Comparison of ENCODE assay signal across 12 cellular contexts in the genomic region with DNA sequence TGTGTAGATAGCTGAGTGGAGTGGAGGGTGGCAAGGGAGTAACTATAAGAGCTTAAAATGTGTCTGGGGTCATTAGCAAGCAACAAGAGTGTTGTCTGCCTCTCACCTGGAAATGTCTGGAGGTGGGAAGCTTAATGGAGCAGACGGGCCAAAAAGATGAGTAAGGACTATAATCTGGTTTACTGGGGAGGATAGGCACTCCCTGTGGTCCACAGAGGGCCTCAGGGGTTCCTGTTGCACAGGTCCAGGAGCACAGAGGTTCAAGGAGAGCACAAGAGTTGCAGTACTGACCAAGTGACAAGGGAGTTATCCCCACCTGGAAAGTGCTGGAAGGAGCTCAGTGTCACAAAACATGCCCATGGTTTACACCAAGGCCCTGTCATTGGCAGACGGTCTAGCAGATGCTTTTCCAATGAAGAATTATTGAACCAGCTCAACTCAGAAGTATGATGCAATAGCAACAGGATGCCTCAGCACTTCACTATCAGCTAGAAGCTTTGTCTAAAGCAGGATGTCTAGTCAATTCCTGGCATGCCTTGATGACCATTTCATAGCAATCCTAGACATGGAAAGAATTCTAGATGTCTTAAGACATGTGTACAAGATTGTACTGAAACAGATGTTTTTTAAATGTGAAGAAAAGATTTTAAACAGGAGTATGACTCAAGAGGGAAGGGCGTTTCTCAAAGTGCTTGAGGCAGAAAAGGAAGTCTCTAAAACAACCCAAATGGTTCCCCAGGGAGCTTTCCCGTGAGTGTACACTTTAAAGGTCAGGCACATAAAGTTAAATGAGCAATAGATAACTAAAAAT.
DNase-seq lines count a peak whose midpoint lies in the region; ATAC-seq, FAIRE-seq and TF ChIP-seq lines count a peak whose summit lies in the region.
"Had no signal": no experiment of that assay in that cellular context is flagged by ENCODE, and none has a peak within 500 bp of the region (broad histone marks: within the 10 kb centered on the region; RNA-seq: fewer than 3 reads in every experiment).

No MANE protein-coding gene starts in this region.

- no peaks in the 10 kb centered on the region for H4K20me1 ChIP-seq in HepG2 (ENCODE audit: insufficient read depth, low read length)

- H3K4me3 ChIP-seq in HepG2 (replicated peaks in 1 of 3; ENCODE audit: insufficient read depth in 1 of 3, low read depth in 2 of 3, low read length in 3 of 3) (no peak overlapping the region), right lobe of liver (no peak overlapping the region), right cardiac atrium (ENCODE audit: low read length) (no peak overlapping the region)
- H3K4me3 ChIP-seq: cardiac muscle cell had no signal

- H3K4me2 ChIP-seq in HepG2 (ENCODE audit: low read depth, low read length) = no peak overlapping the region

- peaks cover 2% of the 10 kb centered on the region for H3K27me3 Mint-ChIP-seq in activated naive CD4-positive, alpha-beta T cell treated with anti-CD3 and anti-CD28 coated beads for 36 hours (ENCODE audit: low read depth)
- peaks cover 25% of the 10 kb centered on the region for H3K27me3 Mint-ChIP-seq in type B pancreatic cell
- H3K27me3 Mint-ChIP-seq in T-helper 17 cell = peaks cover 33% of the 10 kb centered on the region

- no peak for TF ChIP-seq RAD21 in HepG2 (CRISPR knock-in tag; IDR thresholded peaks at IDR 0.05)

- no peak overlapping the region for H3K27ac ChIP-seq in HepG2 (ENCODE audit: extremely low read length, insufficient read depth, low read length)
- H3K27ac ChIP-seq in right lobe of liver = no peak overlapping the region
- peak overlapping the region; percentile 36 for H3K27ac ChIP-seq in right cardiac atrium (ENCODE audit: low read length)
- H3K27ac ChIP-seq: cardiac muscle cell had no signal

- intact Hi-C loops in HepG2 (cut with micrococcal nuclease; ENCODE audit: unreplicated experiment) = loop anchor here (5.0 kb wide), 1 partner anchor 105 kb away; no protein-coding TSS in a partner anchor
- intact Hi-C loops in right lobe of liver (cut with DNase I) = no loop called here
- intact Hi-C loops in right cardiac atrium (cut with DNase I) = no loop called here
- intact Hi-C loops in activated naive CD4-positive, alpha-beta T cell treated with anti-CD3 and anti-CD28 coated beads for 36 hours (cut with micrococcal nuclease) = no loop called here

- H3K9me3 Mint-ChIP-seq in activated naive CD4-positive, alpha-beta T cell treated with anti-CD3 and anti-CD28 coated beads for 36 hours = no peaks in the 10 kb centered on the region
- no peaks in the 10 kb centered on the region for H3K9me3 Mint-ChIP-seq in type B pancreatic cell

- WGBS in HepG2 (ENCODE audit: low lambda C conversion rate) = 26% methylated on average over 4 of the region's 4 CpGs
- WGBS in right lobe of liver (ENCODE audit: insufficient coverage, low coverage, low lambda C conversion rate, missing lambda C conversion rate) = 34% methylated on average over 4 of the region's 4 CpGs
- 45% methylated on average over 4 of the region's 4 CpGs for WGBS in right cardiac atrium

- H2AFZ ChIP-seq in HepG2 (ENCODE audit: low read length) = peak overlapping the region; percentile 28

- in situ Hi-C loops in HepG2 (cut with HindIII; ENCODE audit: extremely low pct_ligation_motif_present, low pct_unique_long_range_greater_than_20kb) = no loop called here

- ATAC-seq in HepG2 = no peak
- ATAC-seq in right lobe of liver = no peak
- peak in 1 of 2 donors; percentile 85 for ATAC-seq in right cardiac atrium
- no peak for ATAC-seq in T-helper 17 cell

- peaks cover 2% of the 10 kb centered on the region for H3K4me1 Mint-ChIP-seq in activated naive CD4-positive, alpha-beta T cell treated with anti-CD3 and anti-CD28 coated beads for 36 hours (ENCODE audit: low read depth)
- H3K4me1 Mint-ChIP-seq in type B pancreatic cell (ENCODE audit: unreplicated experiment) (no peaks in the 10 kb centered on the region), T-helper 17 cell (no peaks in the 10 kb centered on the region)

- H3K4me3 Mint-ChIP-seq in activated naive CD4-positive, alpha-beta T cell treated with anti-CD3 and anti-CD28 coated beads for 36 hours = no peak overlapping the region
- no peak overlapping the region for H3K4me3 Mint-ChIP-seq in type B pancreatic cell
- no peak overlapping the region for H3K4me3 Mint-ChIP-seq in T-helper 17 cell

- H3K9ac ChIP-seq in HepG2 (ENCODE audit: insufficient read depth, low read depth, low read length) = no peak overlapping the region

- no TSS peak for BruUV-seq in HepG2 (replicated peaks; lab: Mats Ljungman, UMichigan)

- no peak for DNase-seq in HepG2 (ENCODE audit: low spot score)
- DNase-seq in right lobe of liver = no peak
- DNase-seq in astrocyte of the hippocampus (ENCODE audit: low read depth, low spot score) = peak; percentile 39
- peak in 1 of 3 donors; percentile 31 for DNase-seq in right cardiac atrium
- no peak for DNase-seq in activated naive CD4-positive, alpha-beta T cell treated with anti-CD3 and anti-CD28 coated beads for 36 hours
- DNase-seq in type B pancreatic cell (ENCODE audit: extremely low spot score, unreplicated experiment) = no peak
- no peak for DNase-seq in superior temporal gyrus (ENCODE audit: extremely low spot score)
- DNase-seq in T-helper 17 cell = no peak
- DNase-seq: activated CD4-positive, alpha-beta T cell treated with anti-CD3 and anti-CD28 coated beads for 1 hour; BE2C; H7 had no signal

- H3K27ac Mint-ChIP-seq in activated naive CD4-positive, alpha-beta T cell treated with anti-CD3 and anti-CD28 coated beads for 36 hours = no peak overlapping the region
- H3K27ac Mint-ChIP-seq in type B pancreatic cell = no peak overlapping the region
- no peak overlapping the region for H3K27ac Mint-ChIP-seq in T-helper 17 cell

- no peak for TF ChIP-seq POLR2A in HepG2 (IDR thresholded peaks at IDR 0.05; ENCODE audit: insufficient read depth in 1 of 2, low read depth in 2 of 2, low read length in 2 of 2)
- TF ChIP-seq POLR2A in right lobe of liver (IDR thresholded peaks at IDR 0.05) = no peak

- CTCF ChIA-PET in HepG2 (lab: Yijun Ruan, JAX; ENCODE audit: low intra/inter-chr PET ratio, low total read pairs) = no interaction called here
- CTCF ChIA-PET in activated naive CD4-positive, alpha-beta T cell treated with anti-CD3 and anti-CD28 coated beads for 36 hours (lab: Charles Lee) = no interaction called here

- no peaks in the 10 kb centered on the region for H3K9me3 ChIP-seq in HepG2 (ENCODE audit: low read length)
- no peaks in the 10 kb centered on the region for H3K9me3 ChIP-seq in right lobe of liver
- H3K9me3 ChIP-seq in right cardiac atrium (ENCODE audit: control insufficient read depth, low read length) = no peaks in the 10 kb centered on the region
- H3K9me3 ChIP-seq in T-helper 17 cell (ENCODE audit: control insufficient read depth, low read length, poor library complexity, severe bottlenecking) = no peaks in the 10 kb centered on the region
- H3K9me3 ChIP-seq: BE2C had no signal

- H3K79me2 ChIP-seq in HepG2 (ENCODE audit: insufficient read depth, low read length) = no peaks in the 10 kb centered on the region

- no peak for TF ChIP-seq CTCF in HepG2 (CRISPR knock-in tag; IDR thresholded peaks at IDR 0.05)
- no peak for TF ChIP-seq CTCF in right lobe of liver (IDR thresholded peaks at IDR 0.05)
- no peak for TF ChIP-seq CTCF in type B pancreatic cell (conservative IDR thresholded peaks at IDR 0.05)

- TF ChIP-seq EP300 in HepG2 (IDR thresholded peaks at IDR 0.05; ENCODE audit: low read depth in 2 of 2, low read length in 2 of 2) (no peak), HepG2 (CRISPR knock-in tag; IDR thresholded peaks at IDR 0.05; ENCODE audit: borderline replicate concordance) (no peak)

- H3K27me3 ChIP-seq in HepG2 (ENCODE audit: control insufficient read depth in 1 of 2, insufficient read depth in 2 of 2, low read length in 2 of 2) (peaks cover 0 to 2% of the 10 kb centered on the region in 2 experiments; a peak in 1 of 5 replicates), right lobe of liver (no peaks in the 10 kb centered on the region), right cardiac atrium (ENCODE audit: control insufficient read depth, insufficient read depth) (no peaks in the 10 kb centered on the region)
- H3K27me3 ChIP-seq: cardiac muscle cell had no signal

- no peak for FAIRE-seq in HepG2 (lab: Jason Lieb, UNC)

- H3K36me3 Mint-ChIP-seq in activated naive CD4-positive, alpha-beta T cell treated with anti-CD3 and anti-CD28 coated beads for 36 hours (ENCODE audit: low read depth) = no peaks in the 10 kb centered on the region
- no peaks in the 10 kb centered on the region for H3K36me3 Mint-ChIP-seq in type B pancreatic cell
- no peaks in the 10 kb centered on the region for H3K36me3 Mint-ChIP-seq in T-helper 17 cell (ENCODE audit: low read depth)

- POLR2A ChIA-PET in HepG2 (lab: Yijun Ruan, JAX) = interaction anchor here (1.6 kb wide), 1 partner anchor 44 kb away, joined by 5 read pairs; no protein-coding TSS in a partner anchor

- H3K4me1 ChIP-seq in HepG2 (ENCODE audit: insufficient read depth, low read length) (peaks cover 49% of the 10 kb centered on the region), right lobe of liver (no peaks in the 10 kb centered on the region), right cardiac atrium (ENCODE audit: control insufficient read depth, insufficient read depth, low read length) (no peaks in the 10 kb centered on the region)
- H3K4me1 ChIP-seq: BE2C had no signal

- H3K36me3 ChIP-seq in HepG2 (replicated peaks in 1 of 2; ENCODE audit: control insufficient read depth in 1 of 2, insufficient read depth in 2 of 2, low read length in 2 of 2) (no peaks in the 10 kb centered on the region), right lobe of liver (no peaks in the 10 kb centered on the region)
- H3K36me3 ChIP-seq: BE2C, cardiac muscle cell had no signal

TF ChIP-seq in HepG2, 621 proteins besides CTCF, POLR2A, EP300 and RAD21 (continues in another document):
- TF ChIP-seq ZMYM4 (CRISPR knock-in tag; IDR thresholded peaks at IDR 0.05) (peak; percentile 15; the same call in 1 of the 2 replicates), RXRB (CRISPR knock-in tag; IDR thresholded peaks at IDR 0.05; ENCODE audit: borderline replicate concordance) (0 out of 2 replicates have a peak, but pooled peaks have one; percentile 9), SSRP1 (CRISPR knock-in tag; IDR thresholded peaks at IDR 0.05) (no peak), SKI (IDR thresholded peaks at IDR 0.05; ENCODE audit: partially characterized antibody) (no peak), MTA3 (CRISPR knock-in tag; IDR thresholded peaks at IDR 0.05) (no peak), ZNF746 (CRISPR knock-in tag; IDR thresholded peaks at IDR 0.05) (no peak), CCDC6 (CRISPR knock-in tag; IDR thresholded peaks at IDR 0.05) (no peak)
